Comparison of ENCODE assay signal across 1 cellular context in genomic region chr5:135269224-135269623, GRCh38.
TF ChIP-seq lines count a peak whose summit lies in the region.

No MANE protein-coding gene starts in this region.

TF ChIP-seq in IMR-90, 13 proteins besides CTCF, POLR2A, EP300 and RAD21 (continued from another document):
- TF ChIP-seq MXI1 (IDR thresholded peaks at IDR 0.05; ENCODE audit: borderline replicate concordance, low read depth, low read length) (no peak), BHLHE40 (IDR thresholded peaks at IDR 0.05; ENCODE audit: low read depth, low read length) (no peak), MAFK (IDR thresholded peaks at IDR 0.05; ENCODE audit: low read depth, low read length) (no peak), FOS (IDR thresholded peaks at IDR 0.05; ENCODE audit: low read depth, low read length) (no peak), RCOR1 (IDR thresholded peaks at IDR 0.05; ENCODE audit: insufficient replicate concordance, low read length) (no peak), CHD1 (IDR thresholded peaks at IDR 0.05; ENCODE audit: low read depth, low read length) (no peak)
